8 cellular contexts compared by ENCODE assay signal in genomic region chr17:2050246-2050866, GRCh38. TPM values are rescaled to one million over a fixed set of nuclear protein-coding genes. Genes with fewer than 3 reads are reported as not detected.
DNase-seq lines count a peak whose midpoint lies in the region; ATAC-seq lines count a peak whose summit lies in the region.

No MANE protein-coding gene starts in this region.

- H3K4me3 ChIP-seq in CD8-positive, alpha-beta memory T cell (ENCODE audit: low read length): no peak overlapping the region
- H3K4me3 ChIP-seq in endocrine pancreas (ENCODE audit: control insufficient read depth, insufficient read depth, low read length): no peak overlapping the region
- peak overlapping the region; percentile 41 for H3K4me3 ChIP-seq in mesodermal cell (ENCODE audit: extremely low read depth, insufficient read depth, low read length, poor library complexity, severe bottlenecking)

- H3K27ac ChIP-seq in CD8-positive, alpha-beta memory T cell (ENCODE audit: low read depth, low read length): no peak overlapping the region
- no peak overlapping the region for H3K27ac ChIP-seq in mesodermal cell (ENCODE audit: low read depth, low read length, severe bottlenecking)

- POLR2A ChIA-PET in CD8-positive, alpha-beta memory T cell (lab: Charles Lee): interaction anchor here (0.6 to 1.3 kb wide), 3 partner anchors 26 to 227 kb away, joined by 3 read pairs; no protein-coding TSS in a partner anchor

- no peaks in the 10 kb centered on the region for H3K36me3 ChIP-seq in CD8-positive, alpha-beta memory T cell (ENCODE audit: insufficient read depth, low read length)
- H3K36me3 ChIP-seq in endocrine pancreas (ENCODE audit: control insufficient read depth, insufficient read depth, low read length) (no peaks in the 10 kb centered on the region), mesodermal cell (ENCODE audit: control insufficient read depth, insufficient read depth, low read length) (no peaks in the 10 kb centered on the region)

- peaks cover 26% of the 10 kb centered on the region for H3K4me1 ChIP-seq in CD8-positive, alpha-beta memory T cell (ENCODE audit: insufficient read depth, low read length)
- H3K4me1 ChIP-seq in endocrine pancreas (ENCODE audit: control insufficient read depth, insufficient read depth, low read length) (no peaks in the 10 kb centered on the region), mesodermal cell (ENCODE audit: control insufficient read depth, insufficient read depth, low read length, poor library complexity, severe bottlenecking) (peaks cover 16% of the 10 kb centered on the region)

- H3K9me3 Mint-ChIP-seq in CD8-positive, alpha-beta memory T cell: no peaks in the 10 kb centered on the region
- no peaks in the 10 kb centered on the region for H3K9me3 Mint-ChIP-seq in stimulated activated naive B cell treated with anti-CD40 and anti-IgM and Interleukin-4, amounts not matched to agents 10 μg/mL and 1 μg/mL and 100 μg/mL, for 72 hours

- H3K9ac ChIP-seq in endocrine pancreas (ENCODE audit: control insufficient read depth, insufficient read depth, low read length): peak overlapping the region; percentile 66

- ATAC-seq in GM21786 (IDR thresholded peaks at IDR 0.05; ENCODE audit: unreplicated experiment): peak; percentile 17
- peak; percentile 9 to 10 for ATAC-seq in stimulated activated naive B cell treated with anti-CD40 and anti-IgM and Interleukin-4, amounts not matched to agents 10 μg/mL and 1 μg/mL and 100 μg/mL, for 72 hours (replicated peaks)

- no peak overlapping the region for H3K4me3 Mint-ChIP-seq in CD8-positive, alpha-beta memory T cell
- no peak overlapping the region for H3K4me3 Mint-ChIP-seq in stimulated activated naive B cell treated with anti-CD40 and anti-IgM and Interleukin-4, amounts not matched to agents 10 μg/mL and 1 μg/mL and 100 μg/mL, for 72 hours

- peaks cover 0 to 2% of the 10 kb centered on the region in 2 donors for H3K27me3 Mint-ChIP-seq in CD8-positive, alpha-beta memory T cell
- peaks cover 24 to 25% of the 10 kb centered on the region in 2 donors for H3K27me3 Mint-ChIP-seq in stimulated activated naive B cell treated with anti-CD40 and anti-IgM and Interleukin-4, amounts not matched to agents 10 μg/mL and 1 μg/mL and 100 μg/mL, for 72 hours

- no peaks in the 10 kb centered on the region for H3K36me3 Mint-ChIP-seq in CD8-positive, alpha-beta memory T cell
- H3K36me3 Mint-ChIP-seq in stimulated activated naive B cell treated with anti-CD40 and anti-IgM and Interleukin-4, amounts not matched to agents 10 μg/mL and 1 μg/mL and 100 μg/mL, for 72 hours: peaks cover 0 to 5% of the 10 kb centered on the region in 2 donors

- CTCF ChIA-PET in CD8-positive, alpha-beta memory T cell (lab: Charles Lee): interaction anchor here (0.8 kb wide), 1 partner anchor 194 kb away, joined by 3 read pairs; no protein-coding TSS in a partner anchor

- H3K27me3 ChIP-seq in CD8-positive, alpha-beta memory T cell (ENCODE audit: insufficient read depth, low read length, poor library complexity, severe bottlenecking): no peaks in the 10 kb centered on the region
- H3K27me3 ChIP-seq in endocrine pancreas (ENCODE audit: control insufficient read depth, insufficient read depth, low read length): no peaks in the 10 kb centered on the region

- peak; percentile 69 to 86 (median 74) for DNase-seq in CD8-positive, alpha-beta memory T cell
- DNase-seq in NCI-H1105 treated with DMSO at 0.1 percent for 48 hours (lab: John Stamatoyannopoulos, UW): peak; percentile 16
- DNase-seq in activated CD4-positive, alpha-beta T cell treated with anti-CD3 and anti-CD28 coated beads, Interleukin-2, amount 50 U/mL, for 1 hour: peak; percentile 74
- DNase-seq in stimulated activated naive B cell treated with anti-CD40 and anti-IgM and Interleukin-4, amounts not matched to agents 10 μg/mL and 1 μg/mL and 100 μg/mL, for 72 hours: peak; percentile 38
- no peak for DNase-seq in dedifferentiated amniotic fluid mesenchymal stem cell (ENCODE audit: extremely low spot score)

- 0 to 2% methylated on average over 46 to 64 of the region's 72 CpGs for WGBS in mesodermal cell (ENCODE audit: insufficient coverage in 2 of 2), 2 experiments

- no peak overlapping the region for H3K27ac Mint-ChIP-seq in CD8-positive, alpha-beta memory T cell
- no peak overlapping the region for H3K27ac Mint-ChIP-seq in stimulated activated naive B cell treated with anti-CD40 and anti-IgM and Interleukin-4, amounts not matched to agents 10 μg/mL and 1 μg/mL and 100 μg/mL, for 72 hours

- H3K4me1 Mint-ChIP-seq in CD8-positive, alpha-beta memory T cell: peaks cover 20 to 40% (median 22%) of the 10 kb centered on the region in 3 donors
- H3K4me1 Mint-ChIP-seq in stimulated activated naive B cell treated with anti-CD40 and anti-IgM and Interleukin-4, amounts not matched to agents 10 μg/mL and 1 μg/mL and 100 μg/mL, for 72 hours: peaks cover 27 to 47% of the 10 kb centered on the region in 2 donors

- no peaks in the 10 kb centered on the region for H3K9me3 ChIP-seq in CD8-positive, alpha-beta memory T cell (ENCODE audit: low read length)
- no peaks in the 10 kb centered on the region for H3K9me3 ChIP-seq in endocrine pancreas (ENCODE audit: control insufficient read depth, low read length)
- no peaks in the 10 kb centered on the region for H3K9me3 ChIP-seq in mesodermal cell (ENCODE audit: control insufficient read depth, low read length)

RNA-seq across cellular contexts. Expression of gene HIC1, which starts 4.5 kb away (rescaled TPM):
- 10 to 100 TPM; 39.5 to 42.7 TPM for total RNA-seq in CD8-positive, alpha-beta memory T cell
- 1.3 TPM for polyA plus RNA-seq in CD8-positive, alpha-beta memory T cell
- 1.3 TPM for polyA plus RNA-seq in mesodermal cell (2013, experiment 1 of 2)
- 2.1 TPM for polyA plus RNA-seq in mesodermal cell (2013, experiment 2 of 2)

RNA-seq across cellular contexts. Expression of gene OVCA2, which starts 8.5 kb away (rescaled TPM):
- total RNA-seq in CD8-positive, alpha-beta memory T cell: 10 to 100 TPM; 54.2 to 56.2 TPM
- 60.0 TPM for polyA plus RNA-seq in CD8-positive, alpha-beta memory T cell
- 25.9 TPM for polyA plus RNA-seq in mesodermal cell (2013, experiment 1 of 2)
- 25.3 TPM for polyA plus RNA-seq in mesodermal cell (2013, experiment 2 of 2)

RNA-seq across cellular contexts. Expression of gene DPH1, which starts 20.4 kb away (rescaled TPM):
- 10 to 100 TPM; 38.5 to 43.8 TPM for total RNA-seq in CD8-positive, alpha-beta memory T cell
- 33.2 TPM for polyA plus RNA-seq in CD8-positive, alpha-beta memory T cell
- polyA plus RNA-seq in mesodermal cell (2013, experiment 1 of 2): 23.9 TPM
- 26.9 TPM for polyA plus RNA-seq in mesodermal cell (2013, experiment 2 of 2)

RNA-seq across cellular contexts. Expression of gene RTN4RL1, which starts 25.2 kb away (rescaled TPM):
- 1 to 10 TPM; 1.0 to 1.2 TPM for total RNA-seq in CD8-positive, alpha-beta memory T cell
- polyA plus RNA-seq in CD8-positive, alpha-beta memory T cell: 0.32 TPM
- 0.52 TPM for polyA plus RNA-seq in mesodermal cell (2013, experiment 1 of 2)
- 0.56 TPM for polyA plus RNA-seq in mesodermal cell (2013, experiment 2 of 2)
